In the genomic region with DNA sequence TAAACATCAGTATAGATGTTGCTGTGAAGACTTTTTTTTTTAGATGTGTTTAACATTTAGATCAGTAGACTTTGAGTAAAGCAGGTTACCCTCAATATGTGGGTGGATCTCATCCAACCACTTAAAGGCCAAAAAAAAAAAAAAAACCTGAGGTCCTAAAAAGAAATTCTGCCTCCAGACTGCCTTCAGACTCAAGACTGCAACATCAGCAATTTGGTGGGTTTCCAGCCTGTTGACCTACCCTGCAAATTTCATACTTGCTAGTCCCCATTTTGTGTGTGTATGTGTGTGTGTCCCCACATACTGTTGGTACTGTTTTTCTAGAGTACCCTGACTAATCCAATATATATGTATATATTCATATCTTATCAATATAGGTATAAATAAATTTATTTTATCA, we compare ENCODE assay signal across 8 cellular contexts.
"Had no signal": no experiment of that assay in that cellular context is flagged by ENCODE, and none has a peak within 500 bp of the region (broad histone marks: within the 10 kb centered on the region; RNA-seq: fewer than 3 reads in every experiment).

No MANE protein-coding gene starts in this region.

- H3K27ac Mint-ChIP-seq: GM23338, H9 had no signal

- ATAC-seq: GM23338 had no signal

- H2AFZ ChIP-seq: GM23338 had no signal

- DNase-seq: H9, HCEC 1CT, KBM-7 had no signal

- FAIRE-seq: H1, H54, HTR-8/SVneo had no signal

- H3K27ac ChIP-seq: KMS-11 had no signal

- H3K4me3 ChIP-seq: GM23338 had no signal

- H3K9ac ChIP-seq: KMS-11 had no signal

- H3K4me3 Mint-ChIP-seq: GM23338, H9 had no signal

- H3K4me2 ChIP-seq: GM23338, KMS-11 had no signal
